ENCODE assay signal across 1 cellular context in the genomic region with DNA sequence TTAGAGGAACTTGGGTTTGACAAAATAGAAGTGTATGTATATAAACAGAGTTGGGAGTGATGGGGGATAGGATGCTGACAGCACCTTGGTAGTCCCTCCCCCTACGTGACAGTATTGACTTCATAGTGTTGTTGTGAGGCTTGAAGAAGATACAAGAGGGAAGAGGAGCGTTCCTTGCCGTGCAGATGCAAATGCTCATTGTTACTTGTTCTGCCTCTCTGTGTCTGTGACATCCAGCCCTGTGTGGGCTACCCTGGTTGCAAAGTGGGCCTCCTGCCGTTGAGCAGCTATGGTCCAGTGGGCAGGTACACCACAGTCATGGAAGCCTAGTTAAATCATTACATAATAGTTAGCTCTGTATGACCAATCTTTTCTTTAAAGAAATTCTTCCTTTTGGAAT.
TF ChIP-seq lines count a peak whose summit lies in the region.

No MANE protein-coding gene starts in this region.

TF ChIP-seq in GM12878, 131 proteins besides CTCF, POLR2A, EP300 and RAD21 (continued from another document):
- TF ChIP-seq TAF1 (IDR thresholded peaks at IDR 0.05; ENCODE audit: borderline replicate concordance, low read depth, low read length): 0 out of 2 replicates have a peak, but pooled peaks have one; percentile 21
- TF ChIP-seq, protein P1, sequence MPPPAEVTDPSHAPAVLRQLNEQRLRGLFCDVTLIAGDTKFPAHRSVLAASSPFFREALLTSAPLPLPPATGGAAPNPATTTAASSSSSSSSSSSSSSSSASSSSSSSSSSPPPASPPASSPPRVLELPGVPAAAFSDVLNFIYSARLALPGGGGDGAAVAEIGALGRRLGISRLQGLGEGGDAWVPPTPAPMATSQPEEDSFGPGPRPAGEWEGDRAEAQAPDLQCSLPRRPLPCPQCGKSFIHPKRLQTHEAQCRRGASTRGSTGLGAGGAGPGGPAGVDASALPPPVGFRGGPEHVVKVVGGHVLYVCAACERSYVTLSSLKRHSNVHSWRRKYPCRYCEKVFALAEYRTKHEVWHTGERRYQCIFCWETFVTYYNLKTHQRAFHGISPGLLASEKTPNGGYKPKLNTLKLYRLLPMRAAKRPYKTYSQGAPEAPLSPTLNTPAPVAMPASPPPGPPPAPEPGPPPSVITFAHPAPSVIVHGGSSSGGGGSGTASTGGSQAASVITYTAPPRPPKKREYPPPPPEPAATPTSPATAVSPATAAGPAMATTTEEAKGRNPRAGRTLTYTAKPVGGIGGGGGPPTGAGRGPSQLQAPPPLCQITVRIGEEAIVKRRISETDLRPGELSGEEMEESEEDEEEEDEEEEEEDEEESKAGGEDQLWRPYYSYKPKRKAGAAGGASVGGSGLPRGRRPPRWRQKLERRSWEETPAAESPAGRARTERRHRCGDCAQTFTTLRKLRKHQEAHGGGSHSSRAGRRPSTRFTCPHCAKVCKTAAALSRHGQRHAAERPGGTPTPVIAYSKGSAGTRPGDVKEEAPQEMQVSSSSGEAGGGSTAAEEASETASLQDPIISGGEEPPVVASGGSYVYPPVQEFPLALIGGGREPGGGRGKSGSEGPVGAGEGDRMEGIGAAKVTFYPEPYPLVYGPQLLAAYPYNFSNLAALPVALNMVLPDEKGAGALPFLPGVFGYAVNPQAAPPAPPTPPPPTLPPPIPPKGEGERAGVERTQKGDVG (CRISPR knock-in tag; IDR thresholded peaks at IDR 0.05): no peak
- TF ChIP-seq EED (IDR thresholded peaks at IDR 0.05; ENCODE audit: low read depth): peak; percentile 85
- 0 out of 2 replicates have a peak, but pooled peaks have one; percentile 23 for TF ChIP-seq NBN (IDR thresholded peaks at IDR 0.05)
- no peak; the same call in 1 of the 2 replicates for TF ChIP-seq ZBED1 (IDR thresholded peaks at IDR 0.05; ENCODE audit: borderline replicate concordance)
- TF ChIP-seq POU2F2 (IDR thresholded peaks at IDR 0.05; ENCODE audit: borderline replicate concordance, low read depth, low read length): peak; percentile 89; the same call in 2 of the 3 replicates
- TF ChIP-seq ATF7 (IDR thresholded peaks at IDR 0.05; ENCODE audit: low read depth): peak; percentile 58
- peak; percentile 37 for TF ChIP-seq CBFB (IDR thresholded peaks at IDR 0.05; ENCODE audit: low read depth)
- TF ChIP-seq TCF12 (IDR thresholded peaks at IDR 0.05; ENCODE audit: low read depth, low read length): peak; percentile 56; the same call in 1 of the 2 replicates
- TF ChIP-seq IKZF1 (conservative IDR thresholded peaks at IDR 0.05): peak; percentile 58; the same call in 1 of the 2 replicates
- TF ChIP-seq, protein P2, sequence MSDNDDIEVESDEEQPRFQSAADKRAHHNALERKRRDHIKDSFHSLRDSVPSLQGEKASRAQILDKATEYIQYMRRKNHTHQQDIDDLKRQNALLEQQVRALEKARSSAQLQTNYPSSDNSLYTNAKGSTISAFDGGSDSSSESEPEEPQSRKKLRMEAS (IDR thresholded peaks at IDR 0.05; ENCODE audit: low read depth, low read length): no peak
